ENCODE assay signal across 19 cellular contexts in the genomic region with DNA sequence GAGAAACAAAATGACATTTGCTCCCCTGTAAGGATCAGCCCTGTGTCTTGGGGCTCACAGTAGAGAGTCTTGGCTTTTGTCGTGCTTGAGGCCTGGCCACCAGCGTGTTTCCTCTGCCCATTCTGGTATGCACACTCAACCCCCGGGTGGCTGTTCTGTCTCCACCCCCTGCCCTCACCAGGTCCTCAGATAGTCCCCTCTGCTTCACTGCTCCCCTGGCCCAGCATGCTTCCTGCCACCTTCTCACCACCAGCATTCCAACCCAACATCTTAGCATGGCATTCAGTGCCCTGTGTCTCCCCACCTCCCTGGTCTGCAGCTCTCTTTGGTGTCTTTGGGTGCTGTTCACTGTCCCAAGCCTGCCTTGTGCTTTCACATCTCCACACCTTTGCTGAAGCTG. TPM values are rescaled to one million over a fixed set of nuclear protein-coding genes. Genes with fewer than 3 reads are reported as not detected.
DNase-seq lines count a peak whose midpoint lies in the region; ATAC-seq, FAIRE-seq and TF ChIP-seq lines count a peak whose summit lies in the region.
"Had no signal": no experiment of that assay in that cellular context is flagged by ENCODE, and none has a peak within 500 bp of the region (broad histone marks: within the 10 kb centered on the region; RNA-seq: fewer than 3 reads in every experiment).

No MANE protein-coding gene starts in this region.

- ATAC-seq in activated naive CD8-positive, alpha-beta T cell treated with anti-CD3 and anti-CD28 coated beads, Interleukin-2, amount 10 ng/mL, durations not matched to agents 7 days and 5 days (ENCODE audit: low read depth) = peak; percentile 8
- no peak for ATAC-seq in HG02840 (IDR thresholded peaks at IDR 0.05; ENCODE audit: low FRiP score, unreplicated experiment)
- ATAC-seq in GM21786 (IDR thresholded peaks at IDR 0.05; ENCODE audit: unreplicated experiment) = no peak

- H3K4me1 Mint-ChIP-seq in activated naive CD8-positive, alpha-beta T cell treated with anti-CD3 and anti-CD28 coated beads, Interleukin-2, amount 10 ng/mL, durations not matched to agents 7 days and 5 days = peaks cover 25% of the 10 kb centered on the region
- H3K4me1 Mint-ChIP-seq in activated naive CD8-positive, alpha-beta T cell treated with anti-CD3 and anti-CD28 coated beads for 36 hours = peaks cover 10% of the 10 kb centered on the region
- H3K4me1 Mint-ChIP-seq in brain (peaks cover 37% of the 10 kb centered on the region), nephron (peaks cover 53% of the 10 kb centered on the region)

- H3K36me3 Mint-ChIP-seq in activated naive CD8-positive, alpha-beta T cell treated with anti-CD3 and anti-CD28 coated beads, Interleukin-2, amount 10 ng/mL, durations not matched to agents 7 days and 5 days = peaks cover 6% of the 10 kb centered on the region
- H3K36me3 Mint-ChIP-seq in activated naive CD8-positive, alpha-beta T cell treated with anti-CD3 and anti-CD28 coated beads for 36 hours = no peaks in the 10 kb centered on the region
- H3K36me3 Mint-ChIP-seq in brain = peaks cover 41% of the 10 kb centered on the region
- peaks cover 46% of the 10 kb centered on the region for H3K36me3 Mint-ChIP-seq in nephron (ENCODE audit: low read depth)

- no peak for FAIRE-seq in RCC 7860 (lab: Jason Lieb, UNC)
- FAIRE-seq: frontal cortex had no signal

- H3K4me3 Mint-ChIP-seq in activated naive CD8-positive, alpha-beta T cell treated with anti-CD3 and anti-CD28 coated beads, Interleukin-2, amount 10 ng/mL, durations not matched to agents 7 days and 5 days = no peak overlapping the region
- no peak overlapping the region for H3K4me3 Mint-ChIP-seq in activated naive CD8-positive, alpha-beta T cell treated with anti-CD3 and anti-CD28 coated beads for 36 hours
- H3K4me3 Mint-ChIP-seq in brain (no peak overlapping the region), nephron (no peak overlapping the region)
- H3K4me3 Mint-ChIP-seq: activated CD4-positive, alpha-beta T cell treated with anti-CD3 and anti-CD28 coated beads, Interleukin-2, amount 10 ng/mL, durations not matched to agents 24 days and 14 days; CD14-positive monocyte had no signal

- no peaks in the 10 kb centered on the region for H3K9me3 Mint-ChIP-seq in activated naive CD8-positive, alpha-beta T cell treated with anti-CD3 and anti-CD28 coated beads, Interleukin-2, amount 10 ng/mL, durations not matched to agents 7 days and 5 days
- no peaks in the 10 kb centered on the region for H3K9me3 Mint-ChIP-seq in activated naive CD8-positive, alpha-beta T cell treated with anti-CD3 and anti-CD28 coated beads for 36 hours
- H3K9me3 Mint-ChIP-seq in brain = no peaks in the 10 kb centered on the region
- no peaks in the 10 kb centered on the region for H3K9me3 Mint-ChIP-seq in nephron
- H3K9me3 Mint-ChIP-seq: activated CD4-positive, alpha-beta T cell treated with anti-CD3 and anti-CD28 coated beads, Interleukin-2, amount 10 ng/mL, durations not matched to agents 24 days and 14 days; CD14-positive monocyte had no signal

- no peak overlapping the region for H3K27ac Mint-ChIP-seq in activated naive CD8-positive, alpha-beta T cell treated with anti-CD3 and anti-CD28 coated beads, Interleukin-2, amount 10 ng/mL, durations not matched to agents 7 days and 5 days
- no peak overlapping the region for H3K27ac Mint-ChIP-seq in activated naive CD8-positive, alpha-beta T cell treated with anti-CD3 and anti-CD28 coated beads for 36 hours
- peak overlapping the region in 3 of 5 experiments; percentile 29 to 71 (median 42) for H3K27ac Mint-ChIP-seq in brain
- H3K27ac Mint-ChIP-seq in nephron = peak overlapping the region in 2 of 3 experiments; percentile 5 to 15

- POLR2A ChIA-PET in activated naive CD8-positive, alpha-beta T cell treated with anti-CD3 and anti-CD28 coated beads, Interleukin-2, amount 10 ng/mL, durations not matched to agents 7 days and 5 days (lab: Charles Lee) = no interaction called here

- no peak for TF ChIP-seq CTCF in brain (conservative IDR thresholded peaks at IDR 0.05)
- no peak for TF ChIP-seq CTCF in nephron (IDR thresholded peaks at IDR 0.05; ENCODE audit: unreplicated experiment in 3 of 3)

- DNase-seq in activated naive CD8-positive, alpha-beta T cell treated with anti-CD3 and anti-CD28 coated beads, Interleukin-2, amount 10 ng/mL, durations not matched to agents 7 days and 5 days = no peak
- no peak for DNase-seq in activated naive CD8-positive, alpha-beta T cell treated with anti-CD3 and anti-CD28 coated beads for 36 hours
- DNase-seq in head of caudate nucleus = no peak
- DNase-seq in RCC 7860 (ENCODE audit: low spot score) = no peak
- DNase-seq: activated CD4-positive, alpha-beta T cell treated with anti-CD3 and anti-CD28 coated beads, Interleukin-2, amount 10 ng/mL, durations not matched to agents 24 days and 14 days; activated T-cell treated with anti-CD3 and anti-CD28 coated beads for 4 hours; kidney glomerular epithelial cell; NCI-H2081 treated with DMSO at 0.1 percent for 48 hours; NCI-H524; stimulated activated CD4-positive, alpha-beta T cell treated with anti-CD3 and anti-CD28 coated beads, Interleukin-4, amount 100 ng/mL, for 4 hours had no signal

- intact Hi-C loops in head of caudate nucleus (cut with DNase I) = no loop called here

- H3K27me3 Mint-ChIP-seq in activated naive CD8-positive, alpha-beta T cell treated with anti-CD3 and anti-CD28 coated beads, Interleukin-2, amount 10 ng/mL, durations not matched to agents 7 days and 5 days = no peaks in the 10 kb centered on the region
- H3K27me3 Mint-ChIP-seq in activated naive CD8-positive, alpha-beta T cell treated with anti-CD3 and anti-CD28 coated beads for 36 hours = no peaks in the 10 kb centered on the region
- H3K27me3 Mint-ChIP-seq in brain (peaks cover 2% of the 10 kb centered on the region), nephron (ENCODE audit: low read depth) (no peaks in the 10 kb centered on the region)
- H3K27me3 Mint-ChIP-seq: activated CD4-positive, alpha-beta T cell treated with anti-CD3 and anti-CD28 coated beads, Interleukin-2, amount 10 ng/mL, durations not matched to agents 24 days and 14 days had no signal

RNA-seq across cellular contexts. Expression of a gene that starts 16.2 kb away (rescaled TPM):
- total RNA-seq in activated naive CD8-positive, alpha-beta T cell treated with anti-CD3 and anti-CD28 coated beads, Interleukin-2, amount 10 ng/mL, durations not matched to agents 7 days and 5 days = 10 to 100 TPM; 18.8 to 23.1 TPM
- total RNA-seq in activated naive CD8-positive, alpha-beta T cell treated with anti-CD3 and anti-CD28 coated beads for 36 hours = 1 to 10 TPM; 7.2 to 9.2 TPM
- 61.4 TPM for polyA plus RNA-seq in brain (ENCODE audit: insufficient read depth, low read depth, low replicate concordance)

RNA-seq across cellular contexts. Expression of a gene that starts 48.4 kb away (rescaled TPM):
- under 1 TPM in 1 of 2 experiments, not detected in 1; 0.31 TPM for total RNA-seq in activated naive CD8-positive, alpha-beta T cell treated with anti-CD3 and anti-CD28 coated beads, Interleukin-2, amount 10 ng/mL, durations not matched to agents 7 days and 5 days
- total RNA-seq in activated naive CD8-positive, alpha-beta T cell treated with anti-CD3 and anti-CD28 coated beads for 36 hours = not detected
- not detected for polyA plus RNA-seq in brain (ENCODE audit: insufficient read depth, low read depth, low replicate concordance)
- total RNA-seq: activated CD4-positive, alpha-beta T cell treated with anti-CD3 and anti-CD28 coated beads, Interleukin-2, amount 10 ng/mL, durations not matched to agents 24 days and 14 days; cardiac muscle cell; frontal cortex; HT1080; vagina had no signal
- polyA plus RNA-seq: CD14-positive monocyte had no signal

Comparison
In these comparisons a context has a peak if more than half of its experiments do, and no peak if none do; other contexts are left out.
1. H3K27ac Mint-ChIP-seq: peak in brain (3 of 5) and nephron (2 of 3); none in activated naive CD8-positive, alpha-beta T cell treated with anti-CD3 and anti-CD28 coated beads, Interleukin-2, amount 10 ng/mL, durations not matched to agents 7 days and 5 days (single experiment) and activated naive CD8-positive, alpha-beta T cell treated with anti-CD3 and anti-CD28 coated beads for 36 hours (single experiment).